In the genomic region with DNA sequence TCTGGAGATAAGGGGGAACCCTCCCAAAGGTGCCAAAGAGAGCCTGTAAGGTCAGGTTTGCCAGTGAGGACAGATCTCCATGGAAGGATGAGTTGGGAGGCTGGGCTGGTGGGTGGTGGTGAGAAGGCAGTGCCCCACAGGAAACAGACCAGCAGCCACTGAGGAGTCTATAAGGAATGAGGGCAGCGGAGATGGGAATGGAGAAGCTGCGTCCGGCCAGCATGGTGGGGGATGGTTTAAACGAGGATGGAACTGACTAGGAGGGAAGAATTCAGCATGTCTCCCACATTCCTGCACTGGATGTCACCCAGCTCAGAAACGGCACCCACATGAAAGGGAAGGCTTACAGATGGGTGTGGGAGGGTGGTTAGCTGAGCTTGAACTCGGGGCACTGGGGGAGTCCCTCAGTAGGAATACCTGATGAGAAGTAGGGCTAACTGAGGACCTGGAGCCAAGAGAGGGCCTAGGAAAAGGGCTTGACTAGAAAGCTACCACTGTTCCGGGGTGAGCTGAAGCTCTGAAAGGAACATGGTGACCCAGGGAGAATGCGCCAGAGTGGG, we compare ENCODE assay signal across 40 cellular contexts. TPM values are rescaled to one million over a fixed set of nuclear protein-coding genes. Genes with fewer than 3 reads are reported as not detected.
"Had no signal": no experiment of that assay in that cellular context is flagged by ENCODE, and none has a peak within 500 bp of the region (broad histone marks: within the 10 kb centered on the region; RNA-seq: fewer than 3 reads in every experiment).

No MANE protein-coding gene starts in this region.

- H3K4me1 ChIP-seq: adrenal gland, breast epithelium had no signal

- H3K27me3 Mint-ChIP-seq: activated CD4-positive, alpha-beta T cell treated with anti-CD3 and anti-CD28 coated beads, Interleukin-2, amount 10 ng/mL, durations not matched to agents 7 days and 5 days; activated naive CD8-positive, alpha-beta T cell treated with anti-CD3 and anti-CD28 coated beads for 36 hours had no signal

- H3K27ac ChIP-seq: adrenal gland, body of pancreas, brain microvascular endothelial cell, breast epithelium, VCaP had no signal

- H3K27me3 ChIP-seq: adrenal gland, body of pancreas, brain microvascular endothelial cell had no signal

- H3K4me1 Mint-ChIP-seq: activated CD4-positive, alpha-beta T cell treated with anti-CD3 and anti-CD28 coated beads for 36 hours; activated CD4-positive, alpha-beta T cell treated with anti-CD3 and anti-CD28 coated beads, Interleukin-2, amount 10 ng/mL, durations not matched to agents 7 days and 5 days; activated naive CD8-positive, alpha-beta T cell treated with anti-CD3 and anti-CD28 coated beads for 36 hours; activated T-helper 17 cell treated with anti-CD3 and anti-CD28 coated beads, Interleukin-2, amount 50 U/mL, for 72 hours had no signal

- H3K36me3 Mint-ChIP-seq: activated naive CD4-positive, alpha-beta T cell treated with anti-CD3 and anti-CD28 coated beads, Interleukin-2, amount 50 U/mL, for 72 hours; activated naive CD8-positive, alpha-beta T cell treated with anti-CD3 and anti-CD28 coated beads for 36 hours; WTC11 had no signal

- H3K4me3 ChIP-seq: adrenal gland, body of pancreas, breast epithelium had no signal

- H3K27ac Mint-ChIP-seq: activated CD4-positive, alpha-beta T cell treated with anti-CD3 and anti-CD28 coated beads for 36 hours; activated CD4-positive, alpha-beta T cell treated with anti-CD3 and anti-CD28 coated beads, Interleukin-2, amount 10 ng/mL, durations not matched to agents 7 days and 5 days; activated CD8-positive, alpha-beta T cell treated with anti-CD3 and anti-CD28 coated beads for 36 hours; activated naive CD4-positive, alpha-beta T cell treated with anti-CD3 and anti-CD28 coated beads for 36 hours; activated naive CD4-positive, alpha-beta T cell treated with anti-CD3 and anti-CD28 coated beads, Interleukin-2, amount 50 U/mL, for 72 hours; activated naive CD8-positive, alpha-beta T cell treated with anti-CD3 and anti-CD28 coated beads for 36 hours; activated T-cell treated with anti-CD3 and anti-CD28 coated beads, Interleukin-2, amount 50 U/mL, for 72 hours; activated T-helper 1 cell treated with anti-CD3 and anti-CD28 coated beads, Interleukin-12 subunit alpha, Interleukin-12 subunit beta, Interleukin-2, Interleukin-4 antibody, amounts not matched to agents 30 ng/mL and 10 ng/mL and 1 ng/mL, durations not matched to agents 14 hours and 24 hours and 36 hours; activated T-helper 17 cell treated with anti-CD3 and anti-CD28 coated beads, Interleukin-2, amount 50 U/mL, for 72 hours; T-helper 1 cell treated with Interleukin-12 subunit alpha and Interleukin-12 subunit beta and Interleukin-4 antibody, amounts not matched to agents 30 μg/mL and 1 μg/mL, for 36 hours; T-helper 2 cell treated with Interferon-gamma antibody and Interleukin-4, amounts not matched to agents 5 μg/mL and 100 μg/mL, for 36 hours; WTC11 had no signal

- H3K9me3 ChIP-seq: adrenal gland, breast epithelium had no signal

- H3K4me3 Mint-ChIP-seq: activated CD4-positive, alpha-beta T cell treated with anti-CD3 and anti-CD28 coated beads for 36 hours; activated CD4-positive, alpha-beta T cell treated with anti-CD3 and anti-CD28 coated beads, Interleukin-2, amount 10 ng/mL, durations not matched to agents 7 days and 5 days; activated CD8-positive, alpha-beta T cell treated with anti-CD3 and anti-CD28 coated beads for 36 hours; activated naive CD4-positive, alpha-beta T cell treated with anti-CD3 and anti-CD28 coated beads for 36 hours; activated naive CD8-positive, alpha-beta T cell treated with anti-CD3 and anti-CD28 coated beads for 36 hours; activated T-cell treated with anti-CD3 and anti-CD28 coated beads, Interleukin-2, amount 50 U/mL, for 4 hours; activated T-cell treated with anti-CD3 and anti-CD28 coated beads, Interleukin-2, amount 50 U/mL, for 72 hours; activated T-helper 1 cell treated with anti-CD3 and anti-CD28 coated beads, Interleukin-12 subunit alpha, Interleukin-12 subunit beta, Interleukin-2, Interleukin-4 antibody, amounts not matched to agents 30 ng/mL and 10 ng/mL and 1 ng/mL, durations not matched to agents 14 hours and 24 hours and 36 hours; activated T-helper 17 cell treated with anti-CD3 and anti-CD28 coated beads, Interleukin-2, amount 50 U/mL, for 72 hours; T-helper 1 cell treated with Interleukin-12 subunit alpha and Interleukin-12 subunit beta and Interleukin-4 antibody, amounts not matched to agents 30 μg/mL and 1 μg/mL, for 36 hours; T-helper 2 cell treated with Interferon-gamma antibody and Interleukin-4, amounts not matched to agents 5 μg/mL and 100 μg/mL, for 36 hours; WTC11 had no signal

- DNase-seq: activated CD4-positive, alpha-beta T cell treated with anti-CD3 and anti-CD28 coated beads for 1 hour; activated CD4-positive, alpha-beta T cell treated with anti-CD3 and anti-CD28 coated beads for 36 hours; activated CD4-positive, alpha-beta T cell treated with anti-CD3 and anti-CD28 coated beads for 48 hours; activated CD4-positive, alpha-beta T cell treated with anti-CD3 and anti-CD28 coated beads, Interleukin-2, amount 10 ng/mL, durations not matched to agents 7 days and 5 days; activated CD4-positive, alpha-beta T cell treated with anti-CD3 and anti-CD28 coated beads, Interleukin-2, amount 50 U/mL, for 48 hours; activated CD4-positive, CD25-positive, alpha-beta regulatory T cell; activated CD8-positive, alpha-beta memory T cell treated with anti-CD3 and anti-CD28 coated beads, Interleukin-2, amount 50 U/mL, for 4 hours; activated CD8-positive, alpha-beta T cell treated with anti-CD3 and anti-CD28 coated beads for 36 hours; activated effector memory CD4-positive, alpha-beta T cell treated with anti-CD3 and anti-CD28 coated beads, Interleukin-2, amount 50 U/mL, for 16 hours; activated gamma-delta T cell treated with Interleukin-2 at 50 U/mL for 16 hours; activated naive CD4-positive, alpha-beta T cell; activated naive CD4-positive, alpha-beta T cell treated with anti-CD3 and anti-CD28 coated beads for 36 hours; activated naive CD4-positive, alpha-beta T cell treated with anti-CD3 and anti-CD28 coated beads, Interleukin-2, amount 50 U/mL, for 16 hours; activated naive CD8-positive, alpha-beta T cell treated with anti-CD3 and anti-CD28 coated beads for 36 hours; activated T-cell treated with anti-CD3 and anti-CD28 coated beads for 4 hours; activated T-cell treated with anti-CD3 and anti-CD28 coated beads, Interleukin-2, amount 50 U/mL, for 1 hour; activated T-cell treated with anti-CD3 and anti-CD28 coated beads, Interleukin-2, amount 50 U/mL, for 4 hours; activated T-cell treated with anti-CD3 and anti-CD28 coated beads, Interleukin-2, amount 50 U/mL, for 72 hours; adrenal gland; amniotic stem cell; aorta; body of pancreas; brain microvascular endothelial cell; central memory CD4-positive, alpha-beta T cell; T-helper 1 cell; T-helper 2 cell; T-helper 9 cell had no signal

- ATAC-seq: activated CD4-positive, alpha-beta T cell treated with anti-CD3 and anti-CD28 coated beads for 36 hours; activated CD4-positive, CD25-positive, alpha-beta regulatory T cell treated with anti-CD3 and anti-CD28 coated beads, Interleukin-2, amount 50 U/mL, for 24 hours; activated CD8-positive, alpha-beta T cell treated with anti-CD3 and anti-CD28 coated beads for 36 hours; activated naive CD4-positive, alpha-beta T cell treated with anti-CD3 and anti-CD28 coated beads, Interleukin-2, amount 50 U/mL, for 72 hours; activated T-cell treated with anti-CD3 and anti-CD28 coated beads, Interleukin-2, amount 50 U/mL, for 4 hours; activated T-cell treated with anti-CD3 and anti-CD28 coated beads, Interleukin-2, amount 50 U/mL, for 72 hours; activated T-helper 17 cell treated with anti-CD3 and anti-CD28 coated beads, Interleukin-2, amount 50 U/mL, for 72 hours; body of pancreas; WTC11 had no signal

- H3K36me3 ChIP-seq: adrenal gland, brain microvascular endothelial cell, breast epithelium had no signal

- H3K9me3 Mint-ChIP-seq: activated CD8-positive, alpha-beta T cell treated with anti-CD3 and anti-CD28 coated beads for 36 hours; activated naive CD8-positive, alpha-beta T cell treated with anti-CD3 and anti-CD28 coated beads for 36 hours; activated T-helper 1 cell treated with anti-CD3 and anti-CD28 coated beads, Interleukin-12 subunit alpha, Interleukin-12 subunit beta, Interleukin-2, Interleukin-4 antibody, amounts not matched to agents 30 ng/mL and 10 ng/mL and 1 ng/mL, durations not matched to agents 14 hours and 24 hours and 36 hours; T-helper 1 cell treated with Interleukin-12 subunit alpha and Interleukin-12 subunit beta and Interleukin-4 antibody, amounts not matched to agents 30 μg/mL and 1 μg/mL, for 36 hours; T-helper 2 cell treated with Interferon-gamma antibody and Interleukin-4, amounts not matched to agents 5 μg/mL and 100 μg/mL, for 36 hours; WTC11 had no signal

RNA-seq across cellular contexts. Expression of gene FOXA2, which starts 53.2 kb away (rescaled TPM):
- total RNA-seq: activated CD4-positive, alpha-beta T cell treated with anti-CD3 and anti-CD28 coated beads for 36 hours; activated CD4-positive, alpha-beta T cell treated with anti-CD3 and anti-CD28 coated beads, Interleukin-2, amount 10 ng/mL, durations not matched to agents 7 days and 5 days; activated CD8-positive, alpha-beta memory T cell treated with anti-CD3 and anti-CD28 coated beads for 36 hours; activated CD8-positive, alpha-beta T cell treated with anti-CD3 and anti-CD28 coated beads for 36 hours; activated naive CD4-positive, alpha-beta T cell treated with anti-CD3 and anti-CD28 coated beads for 36 hours; activated naive CD4-positive, alpha-beta T cell treated with anti-CD3 and anti-CD28 coated beads, Interleukin-2, amount 50 U/mL, for 72 hours; activated naive CD8-positive, alpha-beta T cell treated with anti-CD3 and anti-CD28 coated beads for 36 hours; activated T-cell treated with anti-CD3 and anti-CD28 coated beads, Interleukin-2, amount 50 U/mL, for 4 hours; activated T-cell treated with anti-CD3 and anti-CD28 coated beads, Interleukin-2, amount 50 U/mL, for 72 hours; activated T-helper 1 cell treated with anti-CD3 and anti-CD28 coated beads, Interleukin-12 subunit alpha, Interleukin-12 subunit beta, Interleukin-2, Interleukin-4 antibody, amounts not matched to agents 30 ng/mL and 10 ng/mL and 1 ng/mL, durations not matched to agents 14 hours and 24 hours and 36 hours; activated T-helper 17 cell treated with anti-CD3 and anti-CD28 coated beads, Interleukin-2, amount 50 U/mL, for 72 hours; adrenal gland; aorta; astrocyte; breast epithelium; cardiac septum; cerebellum had no signal
